1 cellular context compared by ENCODE assay signal in the genomic region with DNA sequence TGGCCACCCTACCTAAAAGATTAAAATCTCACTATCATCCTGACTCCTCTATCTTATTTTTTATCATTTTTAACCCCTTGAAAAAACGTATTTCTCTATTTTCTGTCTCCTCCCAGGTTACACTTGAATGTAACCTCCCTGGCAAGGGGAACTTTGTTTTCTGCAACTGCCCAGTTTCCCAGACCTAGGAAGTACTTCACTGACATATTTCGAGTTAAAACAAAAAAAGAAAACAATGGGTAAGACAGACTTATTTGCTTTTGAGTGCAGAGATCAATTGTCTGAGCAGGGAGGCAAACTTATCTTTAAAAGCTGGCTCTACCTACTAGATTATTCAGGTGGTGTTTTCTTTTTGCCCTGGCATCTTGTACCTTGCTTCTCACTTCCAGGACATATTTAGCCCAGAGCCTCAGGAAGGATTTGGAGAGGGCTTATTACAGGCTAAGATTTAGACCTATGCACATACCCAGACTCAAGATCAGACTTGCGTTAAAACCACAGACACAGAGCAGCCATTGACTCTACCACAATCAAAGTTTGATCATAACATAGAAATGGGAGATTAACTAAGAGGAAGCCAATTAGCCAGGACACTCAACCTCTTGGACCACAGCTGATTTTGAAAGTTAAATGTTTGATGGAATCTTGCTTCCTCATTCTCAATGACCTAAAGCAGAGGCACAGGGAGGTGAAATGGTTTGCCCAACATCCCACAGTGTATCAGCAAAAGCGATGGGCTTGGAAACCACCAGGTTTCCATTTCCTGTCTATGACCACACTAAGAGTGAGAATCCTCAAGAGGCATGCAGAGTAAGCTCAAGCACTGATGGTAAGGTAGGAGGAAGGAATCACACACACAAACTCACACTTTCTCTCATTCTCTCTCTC.
TF ChIP-seq lines count a peak whose summit lies in the region.

No MANE protein-coding gene starts in this region.

TF ChIP-seq in GM12878, 131 proteins besides CTCF, POLR2A, EP300 and RAD21 (continued from another document):
- TF ChIP-seq, protein P1, sequence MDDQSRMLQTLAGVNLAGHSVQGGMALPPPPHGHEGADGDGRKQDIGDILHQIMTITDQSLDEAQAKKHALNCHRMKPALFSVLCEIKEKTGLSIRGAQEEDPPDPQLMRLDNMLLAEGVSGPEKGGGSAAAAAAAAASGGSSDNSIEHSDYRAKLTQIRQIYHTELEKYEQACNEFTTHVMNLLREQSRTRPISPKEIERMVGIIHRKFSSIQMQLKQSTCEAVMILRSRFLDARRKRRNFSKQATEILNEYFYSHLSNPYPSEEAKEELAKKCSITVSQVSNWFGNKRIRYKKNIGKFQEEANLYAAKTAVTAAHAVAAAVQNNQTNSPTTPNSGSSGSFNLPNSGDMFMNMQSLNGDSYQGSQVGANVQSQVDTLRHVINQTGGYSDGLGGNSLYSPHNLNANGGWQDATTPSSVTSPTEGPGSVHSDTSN (IDR thresholded peaks at IDR 0.05; ENCODE audit: insufficient replicate concordance, low read depth, low read length) = no peak
- TF ChIP-seq SUZ12 (IDR thresholded peaks at IDR 0.05; ENCODE audit: unreplicated experiment) = no peak
TF ChIP-seq in GM12878: peak in this region for 19.
